8 cellular contexts compared by ENCODE assay signal in the genomic region with DNA sequence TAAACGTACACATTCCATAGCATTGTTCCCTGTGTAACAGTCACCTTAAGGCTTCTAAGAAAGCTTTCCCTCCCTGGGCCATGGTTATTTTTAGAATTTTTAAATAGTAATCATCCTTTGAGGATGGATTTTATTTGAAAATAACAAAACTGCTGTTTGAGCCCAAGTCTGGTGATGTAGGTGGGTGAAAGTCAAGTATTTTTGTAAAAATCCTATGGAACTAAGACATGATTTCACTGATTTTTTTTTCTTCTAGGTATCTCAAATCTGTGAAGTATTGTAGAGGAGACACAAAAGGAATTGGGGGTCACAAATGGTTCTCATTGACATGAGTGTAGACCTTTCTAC. TPM values are rescaled to one million over a fixed set of nuclear protein-coding genes. Genes with fewer than 3 reads are reported as not detected.
DNase-seq lines count a peak whose midpoint lies in the region; ATAC-seq and TF ChIP-seq lines count a peak whose summit lies in the region.

No MANE protein-coding gene starts in this region.

- intact Hi-C loops in activated CD4-positive, alpha-beta memory T cell treated with anti-CD3 and anti-CD28 coated beads for 36 hours (cut with micrococcal nuclease) = loop anchor here (1.0 to 10.0 kb wide), 9 partner anchors 55 to 535 kb away; a partner anchor contains a TSS
- intact Hi-C loops in stomach (cut with DNase I; ENCODE audit: low total_unique reads) = loop anchor here (10.0 kb wide), 1 partner anchor 241 kb away; no protein-coding TSS in a partner anchor

- H3K9me3 ChIP-seq in hepatocyte (ENCODE audit: low read depth) (no peaks in the 10 kb centered on the region), stomach (no peaks in the 10 kb centered on the region)

- H4K20me1 ChIP-seq in hepatocyte (ENCODE audit: insufficient read depth, poor library complexity, severe bottlenecking) = peaks cover 5% of the 10 kb centered on the region

- POLR2A ChIA-PET in activated CD4-positive, alpha-beta memory T cell treated with anti-CD3 and anti-CD28 coated beads for 36 hours (lab: Charles Lee) = interaction anchor here (0.6 to 7.0 kb wide), 3 partner anchors 10 to 70 kb away, joined by 3 to 66 read pairs (median 48); a partner anchor contains a TSS

- H3K4me1 ChIP-seq in hepatocyte (ENCODE audit: insufficient read depth) = peaks cover 11% of the 10 kb centered on the region
- H3K4me1 ChIP-seq in stomach = peaks cover 29 to 82% (median 59%) of the 10 kb centered on the region in 4 donors

- peak overlapping the region; percentile 99 for H3K27ac Mint-ChIP-seq in T-helper 1 cell treated with Interleukin-12 subunit alpha and Interleukin-12 subunit beta and Interleukin-4 antibody, amounts not matched to agents 30 μg/mL and 1 μg/mL, for 36 hours
- H3K27ac Mint-ChIP-seq in activated CD4-positive, alpha-beta memory T cell treated with anti-CD3 and anti-CD28 coated beads for 36 hours = peak overlapping the region; percentile 99

- ATAC-seq in GM21423 (IDR thresholded peaks at IDR 0.05; ENCODE audit: unreplicated experiment) = no peak

- H3K4me3 Mint-ChIP-seq in T-helper 1 cell treated with Interleukin-12 subunit alpha and Interleukin-12 subunit beta and Interleukin-4 antibody, amounts not matched to agents 30 μg/mL and 1 μg/mL, for 36 hours = peak overlapping the region; percentile 100
- peak overlapping the region; percentile 100 for H3K4me3 Mint-ChIP-seq in activated CD4-positive, alpha-beta memory T cell treated with anti-CD3 and anti-CD28 coated beads for 36 hours

- H3K4me1 Mint-ChIP-seq in T-helper 1 cell treated with Interleukin-12 subunit alpha and Interleukin-12 subunit beta and Interleukin-4 antibody, amounts not matched to agents 30 μg/mL and 1 μg/mL, for 36 hours (ENCODE audit: low read depth) = peaks cover 39% of the 10 kb centered on the region
- peaks cover 58% of the 10 kb centered on the region for H3K4me1 Mint-ChIP-seq in activated CD4-positive, alpha-beta memory T cell treated with anti-CD3 and anti-CD28 coated beads for 36 hours (ENCODE audit: low read depth)

- no peak for TF ChIP-seq EP300 in stomach (IDR thresholded peaks at IDR 0.05)

- H3K4me3 ChIP-seq in hepatocyte (no peak overlapping the region), stomach (peak overlapping the region; percentile 88 to 99 (median 97))

- H3K9me2 ChIP-seq in hepatocyte (replicated peaks; ENCODE audit: insufficient read depth) = no peaks in the 10 kb centered on the region

- no peak overlapping the region for H2AFZ ChIP-seq in hepatocyte

- peaks cover 43% of the 10 kb centered on the region for H3K79me2 ChIP-seq in hepatocyte

- H3K9me3 Mint-ChIP-seq in T-helper 1 cell treated with Interleukin-12 subunit alpha and Interleukin-12 subunit beta and Interleukin-4 antibody, amounts not matched to agents 30 μg/mL and 1 μg/mL, for 36 hours = no peaks in the 10 kb centered on the region
- no peaks in the 10 kb centered on the region for H3K9me3 Mint-ChIP-seq in activated CD4-positive, alpha-beta memory T cell treated with anti-CD3 and anti-CD28 coated beads for 36 hours

- peak overlapping the region; percentile 40 for H3K27ac ChIP-seq in hepatocyte
- H3K27ac ChIP-seq in stomach = peak overlapping the region in 4 of 5 donors; percentile 87 to 96 (median 90)

- peak overlapping the region; percentile 89 for H3K4me2 ChIP-seq in hepatocyte

- 5% methylated on average over 1 of the region's 1 CpG for WGBS in hepatocyte (ENCODE audit: low lambda C conversion rate, missing lambda C conversion rate)
- 0 to 4% (median 2%) methylated on average over 1 of the region's 1 CpG for WGBS in stomach, 5 donors

- no peaks in the 10 kb centered on the region for H3K27me3 Mint-ChIP-seq in T-helper 1 cell treated with Interleukin-12 subunit alpha and Interleukin-12 subunit beta and Interleukin-4 antibody, amounts not matched to agents 30 μg/mL and 1 μg/mL, for 36 hours (ENCODE audit: low read depth)
- H3K27me3 Mint-ChIP-seq in activated CD4-positive, alpha-beta memory T cell treated with anti-CD3 and anti-CD28 coated beads for 36 hours = no peaks in the 10 kb centered on the region

- TF ChIP-seq POLR2A in stomach (IDR thresholded peaks at IDR 0.05) = no peak

- CTCF ChIA-PET in activated CD4-positive, alpha-beta memory T cell treated with anti-CD3 and anti-CD28 coated beads for 36 hours (lab: Charles Lee) = interaction anchor here (0.6 to 18.8 kb wide), 12 partner anchors 12 to 387 kb away, joined by 3 to 472 read pairs (median 5); no protein-coding TSS in a partner anchor

- H3K27me3 ChIP-seq in hepatocyte (no peaks in the 10 kb centered on the region), stomach (no peaks in the 10 kb centered on the region)

- DNase-seq in T-helper 1 cell = no peak
- DNase-seq in activated CD4-positive, alpha-beta memory T cell treated with anti-CD3 and anti-CD28 coated beads for 36 hours = no peak
- no peak for DNase-seq in hepatocyte (ENCODE audit: low spot score)
- no peak for DNase-seq in stomach
- DNase-seq in NCI-H2107 treated with DMSO at 0.1 percent for 48 hours (lab: John Stamatoyannopoulos, UW; ENCODE audit: unreplicated experiment) = no peak
- DNase-seq in dedifferentiated amniotic fluid mesenchymal stem cell (ENCODE audit: extremely low spot score) = no peak

- H3K36me3 ChIP-seq in hepatocyte (replicated peaks; ENCODE audit: insufficient read depth, low read depth) (no peaks in the 10 kb centered on the region), stomach (peaks cover 25 to 47% (median 47%) of the 10 kb centered on the region in 4 donors)

- H3K36me3 Mint-ChIP-seq in T-helper 1 cell treated with Interleukin-12 subunit alpha and Interleukin-12 subunit beta and Interleukin-4 antibody, amounts not matched to agents 30 μg/mL and 1 μg/mL, for 36 hours (ENCODE audit: low read depth) = peaks cover 39% of the 10 kb centered on the region
- H3K36me3 Mint-ChIP-seq in activated CD4-positive, alpha-beta memory T cell treated with anti-CD3 and anti-CD28 coated beads for 36 hours = peaks cover 48% of the 10 kb centered on the region

- TF ChIP-seq CTCF in hepatocyte (IDR thresholded peaks at IDR 0.05; ENCODE audit: poor library complexity) (no peak), stomach (IDR thresholded peaks at IDR 0.05) (peak in 1 of 7 experiments; percentile 14)

RNA-seq across cellular contexts. Expression of a gene that starts 1.4 kb away (rescaled TPM):
- total RNA-seq in activated CD4-positive, alpha-beta memory T cell treated with anti-CD3 and anti-CD28 coated beads for 36 hours = 10 to 100 TPM; 88.6 to 94.3 TPM
- total RNA-seq in hepatocyte = 107 and 116 TPM in 2 replicates
- polyA plus RNA-seq in hepatocyte = 149 and 169 TPM in 2 replicates
- total RNA-seq in stomach = 100 to 1,000 TPM in 3 of 5 donors, 10 to 100 TPM in 2; 83.3 to 251 (median 154) TPM
- 100 to 1,000 TPM; 140 to 256 (median 177) TPM for polyA plus RNA-seq in stomach

RNA-seq across cellular contexts. Expression of a gene that starts 2.8 kb away (rescaled TPM):
- 10 to 100 TPM; 84.3 to 91.5 TPM for total RNA-seq in activated CD4-positive, alpha-beta memory T cell treated with anti-CD3 and anti-CD28 coated beads for 36 hours
- total RNA-seq in hepatocyte (41.0 and 60.4 TPM in 2 replicates), stomach (100 to 1,000 TPM in 1 of 5 donors, 10 to 100 TPM in 4; 47.2 to 106 (median 56.2) TPM)
- polyA plus RNA-seq in hepatocyte (20.0 and 25.0 TPM in 2 replicates), stomach (10 to 100 TPM; 11.7 to 12.4 (median 12.0) TPM)

RNA-seq across cellular contexts. Expression of a gene that starts 34.1 kb away (rescaled TPM):
- total RNA-seq in activated CD4-positive, alpha-beta memory T cell treated with anti-CD3 and anti-CD28 coated beads for 36 hours = under 1 TPM; 0.10 to 0.24 TPM
- total RNA-seq in hepatocyte (69.7 and 70.1 TPM in 2 replicates), stomach (10 to 100 TPM in 2 of 5 donors, under 1 TPM in 2, not detected in 1; 0.45 to 16.2 (median 6.0) TPM)
- polyA plus RNA-seq in hepatocyte (54.4 and 59.6 TPM in 2 replicates), stomach (10 to 100 TPM in 2 of 3 donors, 1 to 10 TPM in 1; 1.3 to 17.1 (median 14.8) TPM)

RNA-seq across cellular contexts. Expression of a gene that starts 48.7 kb away (rescaled TPM):
- total RNA-seq in activated CD4-positive, alpha-beta memory T cell treated with anti-CD3 and anti-CD28 coated beads for 36 hours = 1 to 10 TPM; 5.7 to 6.0 TPM
- total RNA-seq in hepatocyte = 6.3 and 6.4 TPM in 2 replicates
- 6.2 and 6.7 TPM in 2 replicates for polyA plus RNA-seq in hepatocyte
- 10 to 100 TPM in 3 of 5 donors, 1 to 10 TPM in 2; 2.3 to 26.3 (median 14.2) TPM for total RNA-seq in stomach
- polyA plus RNA-seq in stomach = 1 to 10 TPM; 1.2 to 3.7 (median 1.4) TPM
